16 cellular contexts compared by ENCODE assay signal in genomic region chr13:29808264-29808663, GRCh38. TPM values are rescaled to one million over a fixed set of nuclear protein-coding genes. Genes with fewer than 3 reads are reported as not detected.
DNase-seq lines count a peak whose midpoint lies in the region; ATAC-seq and TF ChIP-seq lines count a peak whose summit lies in the region.
"Had no signal": no experiment of that assay in that cellular context is flagged by ENCODE, and none has a peak within 500 bp of the region (broad histone marks: within the 10 kb centered on the region; RNA-seq: fewer than 3 reads in every experiment).

No MANE protein-coding gene starts in this region.

- DNase-seq in activated naive CD8-positive, alpha-beta T cell treated with anti-CD3 and anti-CD28 coated beads, Interleukin-2, amount 50 U/mL, for 24 hours: no peak
- DNase-seq in activated naive CD8-positive, alpha-beta T cell treated with anti-CD3 and anti-CD28 coated beads for 36 hours: no peak
- no peak for DNase-seq in HEK293T (ENCODE audit: extremely low spot score)
- no peak for DNase-seq in stimulated activated naive B cell treated with anti-CD40 and anti-IgM and Interleukin-4, amounts not matched to agents 10 μg/mL and 1 μg/mL and 100 μg/mL, for 72 hours
- DNase-seq in COR-L47 (lab: John Stamatoyannopoulos, UW): no peak
- DNase-seq: C1 segment of cervical spinal cord; CD8-positive, alpha-beta T cell; DMS 273 treated with DMSO at 0.1 percent for 48 hours; DMS79; EL; GDM1; GM23248; H7; HCEC 1CT had no signal

- POLR2A ChIA-PET in HEK293T (lab: Yijun Ruan, JAX): no interaction called here

- peak; percentile 28 for ATAC-seq in activated naive CD8-positive, alpha-beta T cell treated with anti-CD3 and anti-CD28 coated beads, Interleukin-2, amount 50 U/mL, for 24 hours
- ATAC-seq in stimulated activated naive B cell treated with anti-CD40 and anti-IgM and Interleukin-4, amounts not matched to agents 10 μg/mL and 1 μg/mL and 100 μg/mL, for 72 hours (replicated peaks): peak; percentile 44 to 50
- ATAC-seq in GM21529 (IDR thresholded peaks at IDR 0.05; ENCODE audit: unreplicated experiment): no peak
- ATAC-seq: CD8-positive, alpha-beta T cell; GM12878 had no signal

- peaks cover 46% of the 10 kb centered on the region for H3K4me1 Mint-ChIP-seq in activated naive CD8-positive, alpha-beta T cell treated with anti-CD3 and anti-CD28 coated beads, Interleukin-2, amount 50 U/mL, for 24 hours
- peaks cover 29% of the 10 kb centered on the region for H3K4me1 Mint-ChIP-seq in activated naive CD8-positive, alpha-beta T cell treated with anti-CD3 and anti-CD28 coated beads for 36 hours
- H3K4me1 Mint-ChIP-seq in stimulated activated naive B cell treated with anti-CD40 and anti-IgM and Interleukin-4, amounts not matched to agents 10 μg/mL and 1 μg/mL and 100 μg/mL, for 72 hours: peaks cover 18 to 44% of the 10 kb centered on the region in 2 donors

- H3K36me3 Mint-ChIP-seq in activated naive CD8-positive, alpha-beta T cell treated with anti-CD3 and anti-CD28 coated beads, Interleukin-2, amount 50 U/mL, for 24 hours (ENCODE audit: low read depth): no peaks in the 10 kb centered on the region
- peaks cover 2% of the 10 kb centered on the region for H3K36me3 Mint-ChIP-seq in activated naive CD8-positive, alpha-beta T cell treated with anti-CD3 and anti-CD28 coated beads for 36 hours
- H3K36me3 Mint-ChIP-seq in stimulated activated naive B cell treated with anti-CD40 and anti-IgM and Interleukin-4, amounts not matched to agents 10 μg/mL and 1 μg/mL and 100 μg/mL, for 72 hours: no peaks in the 10 kb centered on the region
- H3K36me3 Mint-ChIP-seq: CD8-positive, alpha-beta T cell had no signal

- H3K4me3 Mint-ChIP-seq in activated naive CD8-positive, alpha-beta T cell treated with anti-CD3 and anti-CD28 coated beads, Interleukin-2, amount 50 U/mL, for 24 hours: no peak overlapping the region
- no peak overlapping the region for H3K4me3 Mint-ChIP-seq in activated naive CD8-positive, alpha-beta T cell treated with anti-CD3 and anti-CD28 coated beads for 36 hours
- no peak overlapping the region for H3K4me3 Mint-ChIP-seq in stimulated activated naive B cell treated with anti-CD40 and anti-IgM and Interleukin-4, amounts not matched to agents 10 μg/mL and 1 μg/mL and 100 μg/mL, for 72 hours
- H3K4me3 Mint-ChIP-seq: CD8-positive, alpha-beta T cell had no signal

- no peaks in the 10 kb centered on the region for H3K9me3 Mint-ChIP-seq in activated naive CD8-positive, alpha-beta T cell treated with anti-CD3 and anti-CD28 coated beads, Interleukin-2, amount 50 U/mL, for 24 hours
- no peaks in the 10 kb centered on the region for H3K9me3 Mint-ChIP-seq in activated naive CD8-positive, alpha-beta T cell treated with anti-CD3 and anti-CD28 coated beads for 36 hours
- no peaks in the 10 kb centered on the region for H3K9me3 Mint-ChIP-seq in stimulated activated naive B cell treated with anti-CD40 and anti-IgM and Interleukin-4, amounts not matched to agents 10 μg/mL and 1 μg/mL and 100 μg/mL, for 72 hours
- H3K9me3 Mint-ChIP-seq: CD8-positive, alpha-beta T cell had no signal

- no peak overlapping the region for H3K27ac Mint-ChIP-seq in activated naive CD8-positive, alpha-beta T cell treated with anti-CD3 and anti-CD28 coated beads, Interleukin-2, amount 50 U/mL, for 24 hours
- H3K27ac Mint-ChIP-seq in activated naive CD8-positive, alpha-beta T cell treated with anti-CD3 and anti-CD28 coated beads for 36 hours: no peak overlapping the region
- H3K27ac Mint-ChIP-seq in stimulated activated naive B cell treated with anti-CD40 and anti-IgM and Interleukin-4, amounts not matched to agents 10 μg/mL and 1 μg/mL and 100 μg/mL, for 72 hours: no peak overlapping the region
- H3K27ac Mint-ChIP-seq: CD8-positive, alpha-beta T cell had no signal

- CTCF ChIA-PET in HEK293T (lab: Yijun Ruan, JAX): interaction anchor here (0.7 kb wide), 1 partner anchor 307 kb away, joined by 3 read pairs; no protein-coding TSS in a partner anchor

- H3K27me3 Mint-ChIP-seq in activated naive CD8-positive, alpha-beta T cell treated with anti-CD3 and anti-CD28 coated beads, Interleukin-2, amount 50 U/mL, for 24 hours: no peaks in the 10 kb centered on the region
- no peaks in the 10 kb centered on the region for H3K27me3 Mint-ChIP-seq in activated naive CD8-positive, alpha-beta T cell treated with anti-CD3 and anti-CD28 coated beads for 36 hours
- no peaks in the 10 kb centered on the region for H3K27me3 Mint-ChIP-seq in stimulated activated naive B cell treated with anti-CD40 and anti-IgM and Interleukin-4, amounts not matched to agents 10 μg/mL and 1 μg/mL and 100 μg/mL, for 72 hours

TF ChIP-seq in HEK293T, 16 proteins besides CTCF, POLR2A, EP300 and RAD21:
- TF ChIP-seq HDGF (IDR thresholded peaks at IDR 0.05; ENCODE audit: borderline replicate concordance) (no peak), TARDBP (IDR thresholded peaks at IDR 0.05) (no peak), L3MBTL2 (conservative IDR thresholded peaks at IDR 0.05) (no peak), ELF4 (IDR thresholded peaks at IDR 0.05) (no peak), SP1 (IDR thresholded peaks at IDR 0.05) (no peak)
- TF ChIP-seq, protein P1, sequence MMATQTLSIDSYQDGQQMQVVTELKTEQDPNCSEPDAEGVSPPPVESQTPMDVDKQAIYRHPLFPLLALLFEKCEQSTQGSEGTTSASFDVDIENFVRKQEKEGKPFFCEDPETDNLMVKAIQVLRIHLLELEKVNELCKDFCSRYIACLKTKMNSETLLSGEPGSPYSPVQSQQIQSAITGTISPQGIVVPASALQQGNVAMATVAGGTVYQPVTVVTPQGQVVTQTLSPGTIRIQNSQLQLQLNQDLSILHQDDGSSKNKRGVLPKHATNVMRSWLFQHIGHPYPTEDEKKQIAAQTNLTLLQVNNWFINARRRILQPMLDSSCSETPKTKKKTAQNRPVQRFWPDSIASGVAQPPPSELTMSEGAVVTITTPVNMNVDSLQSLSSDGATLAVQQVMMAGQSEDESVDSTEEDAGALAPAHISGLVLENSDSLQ (IDR thresholded peaks at IDR 0.05): peak; percentile 54

RNA-seq across cellular contexts. Expression of gene UBL3, which starts 42.2 kb away (rescaled TPM):
- 1 to 10 TPM; 7.7 to 8.0 TPM for total RNA-seq in activated naive CD8-positive, alpha-beta T cell treated with anti-CD3 and anti-CD28 coated beads for 36 hours
